In the genomic region with DNA sequence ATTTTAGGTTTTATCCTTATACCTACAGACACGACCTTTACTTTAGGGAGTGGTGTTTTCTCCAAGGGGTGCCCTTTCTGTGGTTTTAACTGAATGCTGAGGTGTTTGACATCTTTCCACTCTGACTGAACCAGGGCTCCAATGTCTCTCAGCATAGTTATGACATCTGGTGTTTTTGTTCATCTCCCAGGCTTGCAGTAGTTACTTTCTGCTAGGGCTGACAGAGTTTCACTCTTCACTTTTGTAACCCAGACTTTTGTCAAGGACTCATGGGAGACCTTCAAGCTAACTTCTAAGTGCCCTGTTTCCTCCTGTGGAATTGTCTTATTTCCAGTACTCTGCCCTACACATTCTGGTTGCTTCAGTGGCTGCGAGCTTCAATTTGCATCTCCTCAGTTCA, we compare ENCODE assay signal across 10 cellular contexts.
"Had no signal": no experiment of that assay in that cellular context is flagged by ENCODE, and none has a peak within 500 bp of the region (broad histone marks: within the 10 kb centered on the region; RNA-seq: fewer than 3 reads in every experiment).

No MANE protein-coding gene starts in this region.

- H3K36me3 ChIP-seq: stomach had no signal

- H3K4me3 ChIP-seq: stomach had no signal

- H3K27me3 ChIP-seq: stomach had no signal

- H3K4me1 ChIP-seq: stomach had no signal

- DNase-seq: activated CD4-positive, alpha-beta memory T cell treated with anti-CD3 and anti-CD28 coated beads for 36 hours; activated gamma-delta T cell; activated T-cell treated with anti-CD3 and anti-CD28 coated beads, Interleukin-2, amount 50 U/mL, for 4 hours; amygdala; endodermal cell; erythroblast; left ventricle myocardium superior; stimulated activated CD4-positive, alpha-beta T cell treated with anti-CD3 and anti-CD28 coated beads, Interleukin-4, amount 100 ng/mL, for 4 hours; stomach had no signal

- ATAC-seq: activated T-cell treated with anti-CD3 and anti-CD28 coated beads, Interleukin-2, amount 50 U/mL, for 4 hours; left ventricle myocardium superior had no signal

- H3K27ac ChIP-seq: stomach, VCaP had no signal
